Comparison of ENCODE assay signal across 1 cellular context in genomic region chr17:17506181-17506741, GRCh38.
TF ChIP-seq lines count a peak whose summit lies in the region.

No MANE protein-coding gene starts in this region.

TF ChIP-seq in WTC11, 78 proteins besides CTCF, POLR2A, EP300 and RAD21 (continued from another document):
- TF ChIP-seq, protein P1, sequence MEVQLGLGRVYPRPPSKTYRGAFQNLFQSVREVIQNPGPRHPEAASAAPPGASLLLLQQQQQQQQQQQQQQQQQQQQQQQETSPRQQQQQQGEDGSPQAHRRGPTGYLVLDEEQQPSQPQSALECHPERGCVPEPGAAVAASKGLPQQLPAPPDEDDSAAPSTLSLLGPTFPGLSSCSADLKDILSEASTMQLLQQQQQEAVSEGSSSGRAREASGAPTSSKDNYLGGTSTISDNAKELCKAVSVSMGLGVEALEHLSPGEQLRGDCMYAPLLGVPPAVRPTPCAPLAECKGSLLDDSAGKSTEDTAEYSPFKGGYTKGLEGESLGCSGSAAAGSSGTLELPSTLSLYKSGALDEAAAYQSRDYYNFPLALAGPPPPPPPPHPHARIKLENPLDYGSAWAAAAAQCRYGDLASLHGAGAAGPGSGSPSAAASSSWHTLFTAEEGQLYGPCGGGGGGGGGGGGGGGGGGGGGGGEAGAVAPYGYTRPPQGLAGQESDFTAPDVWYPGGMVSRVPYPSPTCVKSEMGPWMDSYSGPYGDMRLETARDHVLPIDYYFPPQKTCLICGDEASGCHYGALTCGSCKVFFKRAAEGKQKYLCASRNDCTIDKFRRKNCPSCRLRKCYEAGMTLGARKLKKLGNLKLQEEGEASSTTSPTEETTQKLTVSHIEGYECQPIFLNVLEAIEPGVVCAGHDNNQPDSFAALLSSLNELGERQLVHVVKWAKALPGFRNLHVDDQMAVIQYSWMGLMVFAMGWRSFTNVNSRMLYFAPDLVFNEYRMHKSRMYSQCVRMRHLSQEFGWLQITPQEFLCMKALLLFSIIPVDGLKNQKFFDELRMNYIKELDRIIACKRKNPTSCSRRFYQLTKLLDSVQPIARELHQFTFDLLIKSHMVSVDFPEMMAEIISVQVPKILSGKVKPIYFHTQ (CRISPR knock-in tag; IDR thresholded peaks at IDR 0.05): no peak
- TF ChIP-seq EMX1 (CRISPR knock-in tag; IDR thresholded peaks at IDR 0.05) (no peak), ZBTB21 (CRISPR knock-in tag; IDR thresholded peaks at IDR 0.05; ENCODE audit: borderline replicate concordance) (no peak), ZNF232 (CRISPR knock-in tag; IDR thresholded peaks at IDR 0.05) (no peak), GRHL2 (CRISPR knock-in tag; IDR thresholded peaks at IDR 0.05; ENCODE audit: insufficient replicate concordance, severe bottlenecking) (no peak), FOXK1 (CRISPR knock-in tag; IDR thresholded peaks at IDR 0.05) (no peak), TEAD1 (CRISPR knock-in tag; IDR thresholded peaks at IDR 0.05) (no peak), HMGA2 (CRISPR knock-in tag; IDR thresholded peaks at IDR 0.05) (no peak), IRF2 (CRISPR knock-in tag; IDR thresholded peaks at IDR 0.05; ENCODE audit: borderline replicate concordance, low read depth) (no peak)
TF ChIP-seq in WTC11: peak in this region for 0.
